13 cellular contexts compared by ENCODE assay signal in the genomic region with DNA sequence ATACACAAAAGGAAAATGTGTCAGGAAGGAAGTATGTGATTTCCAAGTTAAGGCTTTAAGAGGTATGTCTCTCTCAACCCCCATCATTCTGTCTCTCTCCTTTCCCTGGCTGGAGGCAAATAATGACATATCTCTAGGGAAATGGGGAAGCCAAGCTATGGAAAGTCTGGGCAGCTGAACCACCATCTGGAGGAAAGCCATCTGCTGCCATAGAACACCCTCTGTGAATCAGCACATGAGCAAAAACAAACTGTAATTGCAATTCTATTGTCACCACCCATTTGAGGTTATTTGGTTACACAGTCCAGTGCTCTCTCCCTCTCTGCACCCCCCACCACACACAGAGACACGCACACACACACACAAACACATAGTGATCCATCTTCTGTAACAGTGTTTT.
DNase-seq lines count a peak whose midpoint lies in the region; ATAC-seq, FAIRE-seq and TF ChIP-seq lines count a peak whose summit lies in the region.
"Had no signal": no experiment of that assay in that cellular context is flagged by ENCODE, and none has a peak within 500 bp of the region (broad histone marks: within the 10 kb centered on the region; RNA-seq: fewer than 3 reads in every experiment).

No MANE protein-coding gene starts in this region.

- peaks cover 53% of the 10 kb centered on the region for H3K4me1 ChIP-seq in OCI-LY1 (ENCODE audit: insufficient read depth, low read length, severe bottlenecking)

- no peaks in the 10 kb centered on the region for H3K36me3 ChIP-seq in OCI-LY1 (ENCODE audit: insufficient read depth, low read length)

- no peaks in the 10 kb centered on the region for H3K9me2 ChIP-seq in OCI-LY1 (ENCODE audit: low read depth, low read length)

- no peaks in the 10 kb centered on the region for H4K20me1 ChIP-seq in OCI-LY1 (ENCODE audit: insufficient read depth, low read length)

- H2AFZ ChIP-seq in OCI-LY1 (ENCODE audit: low read length) = no peak overlapping the region

- no peaks in the 10 kb centered on the region for H3K27me3 ChIP-seq in OCI-LY1 (ENCODE audit: insufficient read depth, low read length)

- DNase-seq in D721Med (ENCODE audit: insufficient read length, low spot score) (no peak), NCI-H1436 treated with DMSO at 0.1 percent for 48 hours (lab: John Stamatoyannopoulos, UW) (peak; percentile 92), kidney glomerular epithelial cell (lab: John Stamatoyannopoulos, UW) (peak; percentile 77), cerebellar cortex (ENCODE audit: low spot score) (no peak)
- DNase-seq in stimulated activated CD4-positive, alpha-beta T cell treated with anti-CD3 and anti-CD28 coated beads, Interleukin-1b, Interleukin-23, amount 100 ng/mL, for 48 hours = no peak
- DNase-seq: activated CD4-positive, CD25-positive, alpha-beta regulatory T cell treated with anti-CD3 and anti-CD28 coated beads, Interleukin-2, amount 50 U/mL, for 72 hours; activated naive CD4-positive, alpha-beta T cell; effector CD4-positive, alpha-beta T cell; KBM-7 had no signal

- no peaks in the 10 kb centered on the region for H3K9me3 ChIP-seq in OCI-LY1 (ENCODE audit: low read length)

- no peak for TF ChIP-seq CTCF in D721Med (IDR thresholded peaks at IDR 0.05; ENCODE audit: insufficient read depth, missing control alignments)
- no peak for TF ChIP-seq CTCF in OCI-LY1 (IDR thresholded peaks at IDR 0.05; ENCODE audit: low read length)

- H3K4me3 ChIP-seq in OCI-LY1 (ENCODE audit: low read depth, low read length, poor library complexity, severe bottlenecking) = no peak overlapping the region
- H3K4me3 ChIP-seq: skin epidermis had no signal

- no peak overlapping the region for H3K4me2 ChIP-seq in OCI-LY1 (ENCODE audit: low read length)

- no peak for ATAC-seq in esophagus mucosa
- no peak for ATAC-seq in HG03571 (IDR thresholded peaks at IDR 0.05; ENCODE audit: unreplicated experiment)

- FAIRE-seq in D721Med (lab: Jason Lieb, UNC) = peak; percentile 76

- no peak overlapping the region for H3K9ac ChIP-seq in OCI-LY1 (ENCODE audit: low read length)

- H3K79me2 ChIP-seq in OCI-LY1 (ENCODE audit: insufficient read depth, low read length) = no peaks in the 10 kb centered on the region

- peak overlapping the region; percentile 78 for H3K27ac ChIP-seq in OCI-LY1 (ENCODE audit: low read depth, low read length, poor library complexity, severe bottlenecking)
- H3K27ac ChIP-seq: skin epidermis had no signal

- H3F3A ChIP-seq in OCI-LY1 (ENCODE audit: insufficient read depth, low read length) = no peaks in the 10 kb centered on the region

Comparison
In these comparisons a context has a peak if more than half of its experiments do, and no peak if none do; other contexts are left out.
1. DNase-seq: peak in NCI-H1436 treated with DMSO at 0.1 percent for 48 hours (single experiment) and kidney glomerular epithelial cell (single experiment); none in D721Med (single experiment), stimulated activated CD4-positive, alpha-beta T cell treated with anti-CD3 and anti-CD28 coated beads, Interleukin-1b, Interleukin-23, amount 100 ng/mL, for 48 hours (single experiment) and cerebellar cortex (single experiment).